In the genomic region with DNA sequence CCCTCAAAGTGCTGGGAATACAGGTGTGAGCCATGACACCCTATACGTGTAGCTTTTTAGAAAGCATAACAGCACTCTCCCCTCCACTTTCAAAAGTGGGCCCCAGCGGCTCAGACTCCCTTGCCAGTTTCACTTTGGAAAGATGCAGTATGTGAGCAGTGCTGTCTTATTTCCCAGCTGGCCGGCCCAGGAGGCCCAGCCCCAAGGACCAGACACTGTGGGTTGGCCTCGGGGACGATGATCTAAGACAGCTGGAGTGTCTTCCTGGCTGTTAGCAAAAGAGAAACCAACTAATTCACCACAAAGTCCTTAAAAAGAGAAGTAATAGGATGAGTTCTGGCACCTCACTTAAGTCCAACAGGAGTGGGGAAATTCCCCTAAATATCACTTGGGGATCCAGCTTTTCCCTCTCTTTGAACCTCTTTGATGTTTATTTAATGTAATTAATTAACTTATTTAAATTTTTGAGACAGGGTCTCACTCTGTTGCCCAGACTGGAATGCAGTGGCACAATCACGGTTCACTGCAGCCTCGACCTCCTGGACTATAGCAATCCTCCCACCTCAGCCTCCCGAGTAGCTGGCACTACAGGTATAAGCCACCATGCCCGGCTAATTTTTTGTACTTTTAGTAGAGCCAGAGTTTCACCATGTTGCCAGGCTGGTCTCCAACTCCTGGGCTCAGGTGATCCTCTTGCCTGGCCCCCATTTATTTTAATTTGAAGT, we compare ENCODE assay signal across 8 cellular contexts. TPM values are rescaled to one million over a fixed set of nuclear protein-coding genes. Genes with fewer than 3 reads are reported as not detected.
DNase-seq lines count a peak whose midpoint lies in the region; ATAC-seq and TF ChIP-seq lines count a peak whose summit lies in the region.

No MANE protein-coding gene starts in this region.

- peaks cover 6% of the 10 kb centered on the region for H3K4me1 Mint-ChIP-seq in activated CD4-positive, alpha-beta memory T cell treated with anti-CD3 and anti-CD28 coated beads for 36 hours (ENCODE audit: low read depth)
- no peaks in the 10 kb centered on the region for H3K4me1 Mint-ChIP-seq in glutamatergic neuron (ENCODE audit: low read depth, unreplicated experiment)

- H3K9me3 Mint-ChIP-seq in activated CD4-positive, alpha-beta memory T cell treated with anti-CD3 and anti-CD28 coated beads for 36 hours: no peaks in the 10 kb centered on the region
- H3K9me3 Mint-ChIP-seq in glutamatergic neuron (ENCODE audit: unreplicated experiment): peaks cover 4% of the 10 kb centered on the region

- CTCF ChIA-PET in activated CD4-positive, alpha-beta memory T cell treated with anti-CD3 and anti-CD28 coated beads for 36 hours (lab: Charles Lee): interaction anchor here (1.0 to 1.3 kb wide), 3 partner anchors 39 to 337 kb away, joined by 3 read pairs; no protein-coding TSS in a partner anchor

- intact Hi-C loops in activated CD4-positive, alpha-beta memory T cell treated with anti-CD3 and anti-CD28 coated beads for 36 hours (cut with micrococcal nuclease): no loop called here

- H3K4me3 Mint-ChIP-seq in activated CD4-positive, alpha-beta memory T cell treated with anti-CD3 and anti-CD28 coated beads for 36 hours: no peak overlapping the region
- no peak overlapping the region for H3K4me3 Mint-ChIP-seq in glutamatergic neuron (ENCODE audit: unreplicated experiment)

- H2AFZ ChIP-seq in ACC112 (ENCODE audit: low read length, unreplicated experiment): peak overlapping the region; percentile 26

- ATAC-seq in GM18909 (IDR thresholded peaks at IDR 0.05; ENCODE audit: poor library complexity, unreplicated experiment): peak; percentile 79
- ATAC-seq in HG03432 (IDR thresholded peaks at IDR 0.05; ENCODE audit: unreplicated experiment): peak; percentile 92
- ATAC-seq in thoracic aorta (ENCODE audit: insufficient number of reproducible peaks, low FRiP score, low read depth): no peak

- H3K27me3 Mint-ChIP-seq in activated CD4-positive, alpha-beta memory T cell treated with anti-CD3 and anti-CD28 coated beads for 36 hours: no peaks in the 10 kb centered on the region
- peaks cover 7% of the 10 kb centered on the region for H3K27me3 Mint-ChIP-seq in glutamatergic neuron (ENCODE audit: unreplicated experiment)

- H3K27me3 ChIP-seq in ACC112 (ENCODE audit: insufficient read depth, low read length): no peaks in the 10 kb centered on the region
- H3K27me3 ChIP-seq in thoracic aorta (replicated peaks; ENCODE audit: insufficient read depth): no peaks in the 10 kb centered on the region

- peak overlapping the region; percentile 54 for H3K27ac ChIP-seq in ACC112 (ENCODE audit: low read depth, low read length)
- H3K27ac ChIP-seq in thoracic aorta: peak overlapping the region in 1 of 2 donors; percentile 28

- no peak for TF ChIP-seq CTCF in thoracic aorta (IDR thresholded peaks at IDR 0.05)
- TF ChIP-seq CTCF in glutamatergic neuron (IDR thresholded peaks at IDR 0.05; ENCODE audit: partially characterized antibody, unreplicated experiment): no peak

- POLR2A ChIA-PET in activated CD4-positive, alpha-beta memory T cell treated with anti-CD3 and anti-CD28 coated beads for 36 hours (lab: Charles Lee): no interaction called here

- H3K36me3 ChIP-seq in ACC112 (ENCODE audit: insufficient read depth, low read length) (no peaks in the 10 kb centered on the region), thoracic aorta (no peaks in the 10 kb centered on the region)

- H3K27ac Mint-ChIP-seq in activated CD4-positive, alpha-beta memory T cell treated with anti-CD3 and anti-CD28 coated beads for 36 hours: no peak overlapping the region
- H3K27ac Mint-ChIP-seq in glutamatergic neuron (ENCODE audit: unreplicated experiment): no peak overlapping the region

- no peaks in the 10 kb centered on the region for H3K36me3 Mint-ChIP-seq in activated CD4-positive, alpha-beta memory T cell treated with anti-CD3 and anti-CD28 coated beads for 36 hours
- H3K36me3 Mint-ChIP-seq in glutamatergic neuron (ENCODE audit: unreplicated experiment): no peaks in the 10 kb centered on the region

- no peaks in the 10 kb centered on the region for H3K79me2 ChIP-seq in ACC112 (ENCODE audit: control insufficient read depth, insufficient read depth, low read length, unreplicated experiment)

- H3K9me3 ChIP-seq in thoracic aorta: no peaks in the 10 kb centered on the region

- H3K4me3 ChIP-seq in ACC112 (ENCODE audit: low read depth, low read length) (peak overlapping the region; percentile 34), thoracic aorta (peak overlapping the region; percentile 5)

- H3K4me1 ChIP-seq in ACC112 (ENCODE audit: control insufficient read depth, insufficient read depth, low read length, unreplicated experiment) (peaks cover 19% of the 10 kb centered on the region), thoracic aorta (ENCODE audit: control insufficient read depth in 1 of 2, low read depth in 2 of 2) (peaks cover 9 to 20% of the 10 kb centered on the region in 2 donors)

- DNase-seq in activated CD4-positive, alpha-beta memory T cell treated with anti-CD3 and anti-CD28 coated beads for 36 hours: peak; percentile 41
- DNase-seq in islet precursor cell (peak; percentile 91), thoracic aorta (ENCODE audit: low spot score) (no peak), glutamatergic neuron (no peak), NCI-H2107 treated with DMSO at 0.1 percent for 48 hours (lab: John Stamatoyannopoulos, UW; ENCODE audit: unreplicated experiment) (no peak)

RNA-seq across cellular contexts. Expression of gene CLIC4, which starts 17.6 kb away (rescaled TPM):
- 10 to 100 TPM; 25.5 to 26.3 TPM for total RNA-seq in activated CD4-positive, alpha-beta memory T cell treated with anti-CD3 and anti-CD28 coated beads for 36 hours
- total RNA-seq in thoracic aorta (100 to 1,000 TPM; 740 to 777 TPM), glutamatergic neuron (ENCODE audit: unreplicated experiment) (121 TPM)

Comparison
In these comparisons a context has a peak if more than half of its experiments do, and no peak if none do; other contexts are left out.
1. DNase-seq: peak in activated CD4-positive, alpha-beta memory T cell treated with anti-CD3 and anti-CD28 coated beads for 36 hours (single experiment) and islet precursor cell (single experiment); none in thoracic aorta (single experiment), glutamatergic neuron (single experiment) and NCI-H2107 treated with DMSO at 0.1 percent for 48 hours (single experiment).